Comparison of ENCODE assay signal across 14 cellular contexts in the genomic region with DNA sequence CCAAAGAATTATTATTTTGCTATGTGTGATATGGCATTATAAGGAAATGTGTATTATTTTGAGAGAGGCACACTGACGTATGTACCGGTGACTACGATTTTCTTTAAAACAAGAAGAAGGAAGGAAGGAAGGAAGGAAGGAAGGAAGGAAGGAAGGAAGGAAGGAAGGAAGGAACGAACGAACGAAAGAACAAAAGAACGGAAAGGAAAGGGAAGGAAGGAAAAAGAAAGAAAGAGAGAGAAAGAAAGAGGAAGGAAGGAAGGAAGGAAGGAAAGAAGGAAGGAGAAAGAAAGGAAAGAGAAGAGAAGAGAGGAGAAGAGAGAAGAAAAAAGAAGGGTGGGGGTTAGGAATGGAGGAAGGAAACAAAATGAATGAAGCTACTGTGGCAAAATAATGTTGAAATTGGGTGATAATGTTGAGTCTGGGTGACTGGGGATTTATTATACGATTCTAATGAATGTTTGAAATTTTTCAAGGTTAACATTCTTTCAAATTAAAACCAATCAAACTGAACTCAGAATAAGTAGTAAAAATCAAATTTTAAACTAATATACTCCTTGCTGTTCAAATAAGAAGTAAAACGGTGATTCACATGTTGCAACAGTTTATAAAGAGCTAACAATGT.
DNase-seq lines count a peak whose midpoint lies in the region; ATAC-seq and TF ChIP-seq lines count a peak whose summit lies in the region.
"Had no signal": no experiment of that assay in that cellular context is flagged by ENCODE, and none has a peak within 500 bp of the region (broad histone marks: within the 10 kb centered on the region; RNA-seq: fewer than 3 reads in every experiment).

No MANE protein-coding gene starts in this region.

- ATAC-seq in GM23338 (no peak), HG02763 (IDR thresholded peaks at IDR 0.05; ENCODE audit: unreplicated experiment) (no peak)
- no peak for ATAC-seq in effector memory CD8-positive, alpha-beta T cell (replicated peaks)

- no peak for DNase-seq in activated naive CD8-positive, alpha-beta T cell treated with anti-CD3 and anti-CD28 coated beads for 36 hours
- DNase-seq in GM23338 (ENCODE audit: low spot score) (no peak), GM13977 (ENCODE audit: low spot score) (no peak)
- DNase-seq in effector memory CD8-positive, alpha-beta T cell: no peak
- DNase-seq in activated CD8-positive, alpha-beta memory T cell treated with anti-CD3 and anti-CD28 coated beads, Interleukin-2, amount 50 U/mL, for 48 hours: no peak
- DNase-seq: ACHN, DMS53, H7, Kasumi-1, NCI-H1105 treated with DMSO at 0.1 percent for 48 hours, NCI-H187, NCI-H446 had no signal

- H3K4me3 ChIP-seq in GM23338: no peak overlapping the region

- H3K9me2 ChIP-seq in GM23338 (ENCODE audit: insufficient read depth): no peaks in the 10 kb centered on the region

- H3F3A ChIP-seq in GM23338 (replicated peaks; ENCODE audit: low read depth): no peaks in the 10 kb centered on the region

- H3K79me2 ChIP-seq in GM23338 (replicated peaks; ENCODE audit: insufficient read depth): no peaks in the 10 kb centered on the region; the same call in 1 of the 2 replicates

- H2AFZ ChIP-seq in GM23338: no peak overlapping the region

- H3K36me3 Mint-ChIP-seq in activated naive CD8-positive, alpha-beta T cell: peaks cover 19% of the 10 kb centered on the region
- peaks cover 32% of the 10 kb centered on the region for H3K36me3 Mint-ChIP-seq in activated naive CD8-positive, alpha-beta T cell treated with anti-CD3 and anti-CD28 coated beads for 36 hours
- peaks cover 22% of the 10 kb centered on the region; the same call in 2 of the 3 replicates for H3K36me3 Mint-ChIP-seq in GM23338 (ENCODE audit: low read depth)
- peaks cover 58% of the 10 kb centered on the region for H3K36me3 Mint-ChIP-seq in effector memory CD8-positive, alpha-beta T cell (ENCODE audit: insufficient read depth)

- H3K36me3 ChIP-seq in GM23338 (ENCODE audit: insufficient read depth): peaks cover 4% of the 10 kb centered on the region; the same call in 1 of the 2 replicates

- TF ChIP-seq CTCF in GM23338 (conservative IDR thresholded peaks at IDR 0.05; ENCODE audit: low read depth in 2 of 2) (no peak), GM13977 (IDR thresholded peaks at IDR 0.05; ENCODE audit: extremely low read depth, insufficient read depth, missing control alignments) (no peak)

- no peak overlapping the region for H3K4me3 Mint-ChIP-seq in activated naive CD8-positive, alpha-beta T cell
- H3K4me3 Mint-ChIP-seq in activated naive CD8-positive, alpha-beta T cell treated with anti-CD3 and anti-CD28 coated beads for 36 hours: no peak overlapping the region
- H3K4me3 Mint-ChIP-seq in GM23338: no peak overlapping the region
- H3K4me3 Mint-ChIP-seq in effector memory CD8-positive, alpha-beta T cell: no peak overlapping the region

- H3K27me3 ChIP-seq in GM23338 (ENCODE audit: insufficient read depth): no peaks in the 10 kb centered on the region

- H3K4me1 ChIP-seq in GM23338 (ENCODE audit: insufficient read depth): no peaks in the 10 kb centered on the region

- no peak overlapping the region for H3K27ac ChIP-seq in GM23338 (ENCODE audit: low read depth)

- no peak overlapping the region for H3K4me2 ChIP-seq in GM23338

- peak overlapping the region; percentile 64 for H3K27ac Mint-ChIP-seq in activated naive CD8-positive, alpha-beta T cell
- no peak overlapping the region for H3K27ac Mint-ChIP-seq in activated naive CD8-positive, alpha-beta T cell treated with anti-CD3 and anti-CD28 coated beads for 36 hours
- 0 out of 2 replicates have a peak overlapping the region, but pooled peaks have one; percentile 4 for H3K27ac Mint-ChIP-seq in GM23338
- H3K27ac Mint-ChIP-seq in effector memory CD8-positive, alpha-beta T cell: peak overlapping the region; percentile 36 to 62

- H3K9me3 Mint-ChIP-seq in activated naive CD8-positive, alpha-beta T cell (ENCODE audit: low read depth): no peaks in the 10 kb centered on the region
- H3K9me3 Mint-ChIP-seq in activated naive CD8-positive, alpha-beta T cell treated with anti-CD3 and anti-CD28 coated beads for 36 hours: no peaks in the 10 kb centered on the region
- H3K9me3 Mint-ChIP-seq in GM23338: no peaks in the 10 kb centered on the region
- H3K9me3 Mint-ChIP-seq in effector memory CD8-positive, alpha-beta T cell: no peaks in the 10 kb centered on the region

- in situ Hi-C loops in GM13977 (cut with MboI; ENCODE audit: low pct_unique_long_range_greater_than_20kb, low sequenced_read_pairs, unreplicated experiment): no loop called here

- H3K4me1 Mint-ChIP-seq in activated naive CD8-positive, alpha-beta T cell (ENCODE audit: low read depth): peaks cover 37% of the 10 kb centered on the region
- peaks cover 24% of the 10 kb centered on the region for H3K4me1 Mint-ChIP-seq in activated naive CD8-positive, alpha-beta T cell treated with anti-CD3 and anti-CD28 coated beads for 36 hours
- H3K4me1 Mint-ChIP-seq in GM23338: peaks cover 18% of the 10 kb centered on the region
- H3K4me1 Mint-ChIP-seq in effector memory CD8-positive, alpha-beta T cell (ENCODE audit: low read depth in 2 of 2): peaks cover 10 to 31% of the 10 kb centered on the region in 2 donors

- no peaks in the 10 kb centered on the region for H4K20me1 ChIP-seq in GM23338 (replicated peaks; ENCODE audit: insufficient read depth)

- no peaks in the 10 kb centered on the region for H3K27me3 Mint-ChIP-seq in activated naive CD8-positive, alpha-beta T cell
- H3K27me3 Mint-ChIP-seq in activated naive CD8-positive, alpha-beta T cell treated with anti-CD3 and anti-CD28 coated beads for 36 hours: no peaks in the 10 kb centered on the region
- peaks cover 11% of the 10 kb centered on the region for H3K27me3 Mint-ChIP-seq in GM23338 (ENCODE audit: insufficient read depth, low read depth, poor library complexity)
- no peaks in the 10 kb centered on the region for H3K27me3 Mint-ChIP-seq in effector memory CD8-positive, alpha-beta T cell

TF ChIP-seq in GM23338, 12 proteins besides CTCF, POLR2A, EP300 and RAD21:
- TF ChIP-seq POLR2AphosphoS5 (IDR thresholded peaks at IDR 0.05; ENCODE audit: low read depth): no peak
